20 cellular contexts compared by ENCODE assay signal in the genomic region with DNA sequence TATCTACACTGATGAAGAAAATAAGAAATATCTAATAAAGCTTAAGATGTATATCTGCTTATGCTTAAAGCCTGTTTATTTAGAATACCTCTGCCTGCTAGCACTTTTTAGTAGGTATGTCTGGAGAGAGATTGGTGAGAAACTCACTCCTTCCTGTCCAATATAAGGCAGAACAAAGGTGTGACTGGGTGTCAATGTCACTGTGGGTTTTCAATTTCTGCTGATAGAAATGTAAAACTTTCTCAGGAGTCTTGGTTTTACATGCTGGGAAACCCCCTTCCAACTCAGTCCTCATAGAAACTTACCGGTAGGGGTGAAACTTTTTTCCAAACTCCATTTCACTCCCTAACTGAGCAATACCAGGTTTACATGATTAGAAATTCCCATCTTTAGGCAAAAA. TPM values are rescaled to one million over a fixed set of nuclear protein-coding genes. Genes with fewer than 3 reads are reported as not detected.
A peak's percentile ranks its signal among the peaks of the same experiment; 100 is the strongest.
DNase-seq lines count a peak whose midpoint lies in the region; ATAC-seq and TF ChIP-seq lines count a peak whose summit lies in the region.
"Had no signal": no experiment of that assay in that cellular context is flagged by ENCODE, and none has a peak within 500 bp of the region (broad histone marks: within the 10 kb centered on the region; RNA-seq: fewer than 3 reads in every experiment).

No MANE protein-coding gene starts in this region.

- H3K4me3 Mint-ChIP-seq in T-helper 1 cell treated with Interleukin-12 subunit alpha and Interleukin-12 subunit beta and Interleukin-4 antibody, amounts not matched to agents 30 μg/mL and 1 μg/mL, for 36 hours = no peak overlapping the region
- no peak overlapping the region for H3K4me3 Mint-ChIP-seq in stimulated activated effector memory CD8-positive, alpha-beta T cell treated with anti-CD3 and anti-CD28 coated beads, Interleukin-12 subunit alpha, Interleukin-12 subunit beta, amount 100 ng/mL, for 72 hours
- no peak overlapping the region for H3K4me3 Mint-ChIP-seq in endothelial cell (ENCODE audit: unreplicated experiment)
- H3K4me3 Mint-ChIP-seq: CD4-positive, CD25-positive, alpha-beta regulatory T cell; GM23338 had no signal

- peaks cover 2% of the 10 kb centered on the region for H3K36me3 Mint-ChIP-seq in T-helper 1 cell treated with Interleukin-12 subunit alpha and Interleukin-12 subunit beta and Interleukin-4 antibody, amounts not matched to agents 30 μg/mL and 1 μg/mL, for 36 hours (ENCODE audit: low read depth)
- H3K36me3 Mint-ChIP-seq in stimulated activated effector memory CD8-positive, alpha-beta T cell treated with anti-CD3 and anti-CD28 coated beads, Interleukin-12 subunit alpha, Interleukin-12 subunit beta, amount 100 ng/mL, for 72 hours = no peaks in the 10 kb centered on the region
- no peaks in the 10 kb centered on the region for H3K36me3 Mint-ChIP-seq in endothelial cell (ENCODE audit: low read depth, unreplicated experiment)
- H3K36me3 Mint-ChIP-seq: CD4-positive, CD25-positive, alpha-beta regulatory T cell had no signal

- peaks cover 39% of the 10 kb centered on the region for H3K27me3 Mint-ChIP-seq in T-helper 1 cell treated with Interleukin-12 subunit alpha and Interleukin-12 subunit beta and Interleukin-4 antibody, amounts not matched to agents 30 μg/mL and 1 μg/mL, for 36 hours (ENCODE audit: low read depth)
- H3K27me3 Mint-ChIP-seq in endothelial cell (ENCODE audit: unreplicated experiment) = peaks cover 1% of the 10 kb centered on the region

- peaks cover 12% of the 10 kb centered on the region for H3K4me1 Mint-ChIP-seq in T-helper 1 cell treated with Interleukin-12 subunit alpha and Interleukin-12 subunit beta and Interleukin-4 antibody, amounts not matched to agents 30 μg/mL and 1 μg/mL, for 36 hours (ENCODE audit: low read depth)
- peaks cover 8% of the 10 kb centered on the region for H3K4me1 Mint-ChIP-seq in stimulated activated effector memory CD8-positive, alpha-beta T cell treated with anti-CD3 and anti-CD28 coated beads, Interleukin-12 subunit alpha, Interleukin-12 subunit beta, amount 100 ng/mL, for 72 hours
- H3K4me1 Mint-ChIP-seq in endothelial cell (ENCODE audit: unreplicated experiment) = peaks cover 4% of the 10 kb centered on the region

- intact Hi-C loops in dorsolateral prefrontal cortex (cut with DNase I) = no loop called here

- peak; percentile 19 for DNase-seq in stimulated activated CD4-positive, alpha-beta T cell treated with anti-CD3 and anti-CD28 coated beads, Interleukin-15, amount 100 ng/mL, for 24 hours
- no peak for DNase-seq in stimulated activated CD4-positive, alpha-beta T cell treated with anti-CD3 and anti-CD28 coated beads, Interleukin-2, amount 100 ng/mL, for 24 hours
- no peak for DNase-seq in stimulated activated effector memory CD8-positive, alpha-beta T cell treated with anti-CD3 and anti-CD28 coated beads, Interleukin-12 subunit alpha, Interleukin-12 subunit beta, amount 100 ng/mL, for 72 hours (ENCODE audit: low spot score in 2 of 2)
- DNase-seq in endothelial cell (ENCODE audit: low spot score) (no peak), dorsolateral prefrontal cortex (no peak), cerebellar cortex (ENCODE audit: low spot score) (no peak)
- DNase-seq: activated effector memory CD4-positive, alpha-beta T cell treated with Interleukin-2 at 50 U/mL for 16 hours; glutamatergic neuron; NCI-H1436; NCI-H510A treated with DMSO at 0.1 percent for 48 hours; psoas muscle; stomach; transverse colon had no signal

- H3K27me3 ChIP-seq in dorsolateral prefrontal cortex = peaks cover 0 to 4% (median 0%) of the 10 kb centered on the region in 45 donors
- H3K27me3 ChIP-seq: breast epithelium, transverse colon had no signal

- H3K27ac Mint-ChIP-seq in T-helper 1 cell treated with Interleukin-12 subunit alpha and Interleukin-12 subunit beta and Interleukin-4 antibody, amounts not matched to agents 30 μg/mL and 1 μg/mL, for 36 hours = peak overlapping the region; percentile 5
- H3K27ac Mint-ChIP-seq in stimulated activated effector memory CD8-positive, alpha-beta T cell treated with anti-CD3 and anti-CD28 coated beads, Interleukin-12 subunit alpha, Interleukin-12 subunit beta, amount 100 ng/mL, for 72 hours = no peak overlapping the region
- no peak overlapping the region for H3K27ac Mint-ChIP-seq in endothelial cell (ENCODE audit: unreplicated experiment)
- H3K27ac Mint-ChIP-seq: CD4-positive, CD25-positive, alpha-beta regulatory T cell; GM23338 had no signal

- H3K9me3 Mint-ChIP-seq in T-helper 1 cell treated with Interleukin-12 subunit alpha and Interleukin-12 subunit beta and Interleukin-4 antibody, amounts not matched to agents 30 μg/mL and 1 μg/mL, for 36 hours = peaks cover 3% of the 10 kb centered on the region
- H3K9me3 Mint-ChIP-seq in stimulated activated effector memory CD8-positive, alpha-beta T cell treated with anti-CD3 and anti-CD28 coated beads, Interleukin-12 subunit alpha, Interleukin-12 subunit beta, amount 100 ng/mL, for 72 hours = no peaks in the 10 kb centered on the region
- no peaks in the 10 kb centered on the region for H3K9me3 Mint-ChIP-seq in endothelial cell (ENCODE audit: unreplicated experiment)
- H3K9me3 Mint-ChIP-seq: CD4-positive, CD25-positive, alpha-beta regulatory T cell; GM23338 had no signal

- TF ChIP-seq CTCF in endothelial cell (IDR thresholded peaks at IDR 0.05; ENCODE audit: unreplicated experiment) (no peak), dorsolateral prefrontal cortex (IDR thresholded peaks at IDR 0.05 in 54 of 56, conservative IDR thresholded peaks at IDR 0.05 in 2 of 56; ENCODE audit: low read depth in 1 of 56, partially characterized antibody in 56 of 56) (no peak)

- no peak overlapping the region for H3K4me3 ChIP-seq in dorsolateral prefrontal cortex
- H3K4me3 ChIP-seq: breast epithelium, GM23338, psoas muscle, stomach, transverse colon had no signal

- H3K27ac ChIP-seq in dorsolateral prefrontal cortex = no peak overlapping the region
- H3K27ac ChIP-seq: breast epithelium, neutrophil, psoas muscle, stomach, transverse colon, VCaP had no signal

- peak; percentile 60 for ATAC-seq in GM21619 (IDR thresholded peaks at IDR 0.05; ENCODE audit: unreplicated experiment)
- ATAC-seq in stimulated activated effector memory CD8-positive, alpha-beta T cell treated with anti-CD3 and anti-CD28 coated beads, Interleukin-12 subunit alpha, Interleukin-12 subunit beta, amount 100 ng/mL, for 72 hours = peak; percentile 68
- ATAC-seq: psoas muscle had no signal

RNA-seq across cellular contexts. Expression of gene MPHOSPH6, which starts 17.8 kb away (rescaled TPM):
- total RNA-seq in endothelial cell (ENCODE audit: unreplicated experiment) (18.5 TPM), dorsolateral prefrontal cortex (10 to 100 TPM; 19.5 to 56.4 (median 39.6) TPM)
